In the genomic region with DNA sequence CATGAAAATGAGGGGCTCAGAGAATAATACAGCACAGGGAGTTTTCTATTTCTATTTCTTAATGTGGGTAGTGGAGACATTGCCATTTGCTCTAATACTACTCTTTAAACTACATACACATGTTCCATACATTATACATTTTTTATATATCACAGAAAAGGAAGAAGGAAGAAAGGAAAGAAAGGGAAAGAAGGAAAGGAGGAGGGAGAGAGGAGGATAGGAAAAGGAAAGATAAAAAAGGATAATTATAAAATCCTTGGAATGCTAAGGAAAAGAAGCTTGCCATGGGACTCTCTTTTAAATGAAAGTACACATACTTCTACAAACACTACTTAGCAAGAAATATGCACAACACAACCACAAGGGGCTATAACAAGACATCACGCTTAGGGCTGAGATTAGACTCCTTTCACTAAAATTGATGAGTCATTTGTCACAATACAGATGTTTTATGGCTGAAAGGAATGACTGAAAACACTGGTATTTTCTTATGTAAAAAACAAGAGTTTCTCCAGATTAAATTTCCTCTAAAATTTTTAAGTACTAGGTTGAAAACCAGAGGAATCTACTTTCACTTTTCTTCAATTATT, we compare ENCODE assay signal across 12 cellular contexts.
DNase-seq lines count a peak whose midpoint lies in the region; ATAC-seq and TF ChIP-seq lines count a peak whose summit lies in the region.
"Had no signal": no experiment of that assay in that cellular context is flagged by ENCODE, and none has a peak within 500 bp of the region (broad histone marks: within the 10 kb centered on the region; RNA-seq: fewer than 3 reads in every experiment).

No MANE protein-coding gene starts in this region.

- no peak for ATAC-seq in HG03442 (IDR thresholded peaks at IDR 0.05; ENCODE audit: unreplicated experiment)
- ATAC-seq in HG03139 (IDR thresholded peaks at IDR 0.05; ENCODE audit: unreplicated experiment), result no peak
- ATAC-seq in HG02884 (IDR thresholded peaks at IDR 0.05; ENCODE audit: unreplicated experiment), result no peak

- H3K4me1 Mint-ChIP-seq in neural crest cell, result peaks cover 37% of the 10 kb centered on the region
- H3K4me1 Mint-ChIP-seq: activated CD4-positive, alpha-beta memory T cell treated with anti-CD3 and anti-CD28 coated beads, Interleukin-2, amount 10 ng/mL, durations not matched to agents 7 days and 5 days had no signal

- no peaks in the 10 kb centered on the region for H3K36me3 Mint-ChIP-seq in neural crest cell (ENCODE audit: low read depth)

- H3K4me3 Mint-ChIP-seq in neural crest cell, result no peak overlapping the region
- H3K4me3 Mint-ChIP-seq: activated CD4-positive, alpha-beta memory T cell treated with anti-CD3 and anti-CD28 coated beads, Interleukin-2, amount 10 ng/mL, durations not matched to agents 7 days and 5 days; IgD-negative memory B cell had no signal

- H3K27me3 Mint-ChIP-seq in neural crest cell (ENCODE audit: low read depth), result no peaks in the 10 kb centered on the region
- H3K27me3 Mint-ChIP-seq: activated CD4-positive, alpha-beta memory T cell treated with anti-CD3 and anti-CD28 coated beads, Interleukin-2, amount 10 ng/mL, durations not matched to agents 7 days and 5 days; IgD-negative memory B cell had no signal

- TF ChIP-seq CTCF in neural crest cell (conservative IDR thresholded peaks at IDR 0.05), result peak; percentile 47

- H3K9me3 Mint-ChIP-seq in neural crest cell, result peaks cover 4% of the 10 kb centered on the region

- DNase-seq in EL (peak; percentile 82), LHCN-M2 (ENCODE audit: low read depth) (peak; percentile 79), brain pericyte (ENCODE audit: low read depth, low spot score) (peak; percentile 22), neural crest cell (ENCODE audit: low read depth, low spot score) (no peak), GF-D8 (lab: John Stamatoyannopoulos, UW) (no peak)
- DNase-seq: activated CD4-positive, alpha-beta memory T cell treated with anti-CD3 and anti-CD28 coated beads, Interleukin-2, amount 10 ng/mL, durations not matched to agents 7 days and 5 days; left cardiac atrium; stimulated activated naive CD4-positive, alpha-beta T cell treated with Interleukin-2 at 50 U/mL for 16 hours had no signal

- H3K27ac Mint-ChIP-seq in neural crest cell (ENCODE audit: unreplicated experiment), result no peak overlapping the region
- H3K27ac Mint-ChIP-seq: activated CD4-positive, alpha-beta memory T cell treated with anti-CD3 and anti-CD28 coated beads, Interleukin-2, amount 10 ng/mL, durations not matched to agents 7 days and 5 days; IgD-negative memory B cell had no signal

Comparison
In these comparisons a context has a peak if more than half of its experiments do, and no peak if none do; other contexts are left out.
1. DNase-seq: peak in EL (single experiment), LHCN-M2 (single experiment) and brain pericyte (single experiment); none in neural crest cell (single experiment) and GF-D8 (single experiment).